In the genomic region with DNA sequence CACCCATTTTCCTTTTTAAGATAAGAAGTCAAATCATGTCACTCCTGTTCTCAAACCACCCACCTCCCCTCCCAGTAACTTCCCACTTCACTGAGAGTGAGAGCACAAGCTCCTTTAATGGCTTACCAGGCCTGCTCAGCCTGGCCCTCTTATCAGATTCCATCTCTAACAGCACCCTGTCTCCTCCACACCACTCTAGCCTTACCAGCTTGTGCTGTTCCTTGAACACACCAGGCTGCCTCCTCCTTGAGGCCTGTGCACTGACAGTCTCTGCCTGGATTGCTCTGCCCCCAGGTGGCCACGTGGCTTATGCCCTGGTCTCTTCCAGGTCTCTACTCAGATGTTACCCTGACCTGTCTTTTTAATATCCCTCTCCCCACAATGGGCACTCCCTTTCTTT, we compare ENCODE assay signal across 9 cellular contexts. TPM values are rescaled to one million over a fixed set of nuclear protein-coding genes. Genes with fewer than 3 reads are reported as not detected.
DNase-seq lines count a peak whose midpoint lies in the region; ATAC-seq, FAIRE-seq and TF ChIP-seq lines count a peak whose summit lies in the region.
"Had no signal": no experiment of that assay in that cellular context is flagged by ENCODE, and none has a peak within 500 bp of the region (broad histone marks: within the 10 kb centered on the region; RNA-seq: fewer than 3 reads in every experiment).

No MANE protein-coding gene starts in this region.

- H3K4me1 ChIP-seq in SJCRH30 (peaks cover 7% of the 10 kb centered on the region; the same call in 1 of the 2 replicates), pancreas (peaks cover 12 to 19% (median 15%) of the 10 kb centered on the region in 3 donors), uterus (peaks cover 0 to 3% of the 10 kb centered on the region in 2 donors)

- intact Hi-C loops in pancreas (cut with DNase I): no loop called here
- intact Hi-C loops in uterus (cut with DNase I; ENCODE audit: low total_unique reads): no loop called here

- TF ChIP-seq CTCF in GM10266 (IDR thresholded peaks at IDR 0.05; ENCODE audit: control insufficient read depth, insufficient read depth, low read depth, missing control alignments) (peak; percentile 45), pancreas (IDR thresholded peaks at IDR 0.05) (no peak), uterus (IDR thresholded peaks at IDR 0.05) (no peak)

- TF ChIP-seq POLR2A in uterus (IDR thresholded peaks at IDR 0.05): no peak

- H3K4me3 ChIP-seq in SJCRH30 (no peak overlapping the region), pancreas (no peak overlapping the region), uterus (no peak overlapping the region)
- H3K4me3 ChIP-seq: skin epidermis had no signal

- no peaks in the 10 kb centered on the region for H3K9me3 ChIP-seq in SJCRH30 (replicated peaks)
- no peaks in the 10 kb centered on the region for H3K9me3 ChIP-seq in pancreas
- no peaks in the 10 kb centered on the region for H3K9me3 ChIP-seq in uterus

- 20 to 30% methylated on average over 1 of the region's 1 CpG for WGBS in pancreas, 2 donors

- H3K27ac ChIP-seq in SJCRH30: no peak overlapping the region
- no peak overlapping the region for H3K27ac ChIP-seq in pancreas
- peak overlapping the region in 1 of 2 donors; percentile 16 for H3K27ac ChIP-seq in uterus

- H3K36me3 ChIP-seq in SJCRH30 (no peaks in the 10 kb centered on the region), pancreas (no peaks in the 10 kb centered on the region), uterus (no peaks in the 10 kb centered on the region)

- no peaks in the 10 kb centered on the region for H3K27me3 ChIP-seq in SJCRH30
- no peaks in the 10 kb centered on the region for H3K27me3 ChIP-seq in pancreas
- no peaks in the 10 kb centered on the region for H3K27me3 ChIP-seq in uterus

- FAIRE-seq in pancreas (lab: Jason Lieb, UNC): no peak

- peak; percentile 42 for DNase-seq in GM10266 (ENCODE audit: extremely low spot score)
- peak; percentile 10 to 23 for DNase-seq in SJCRH30
- DNase-seq in dermis blood vessel endothelial cell: peak; percentile 36
- no peak for DNase-seq in pancreas
- no peak for DNase-seq in uterus
- DNase-seq in pons (ENCODE audit: low spot score): no peak

- ATAC-seq in HG03039 (IDR thresholded peaks at IDR 0.05; ENCODE audit: unreplicated experiment) (peak; percentile 53), pancreas (peak; percentile 31 to 77 (median 64)), HG02970 (IDR thresholded peaks at IDR 0.05; ENCODE audit: low FRiP score, unreplicated experiment) (no peak)

RNA-seq across cellular contexts. Expression of a gene that starts 40.1 kb away (rescaled TPM):
- total RNA-seq in SJCRH30 (2014; rRNA removed; shearing (Covaris generic)): 27.1 and 31.5 TPM in 2 replicates
- total RNA-seq in dermis blood vessel endothelial cell (7.7 and 12.9 TPM in 2 replicates), pancreas (10 to 100 TPM; 23.0 to 59.8 (median 36.0) TPM), uterus (100 to 1,000 TPM in 1 of 4 donors, 10 to 100 TPM in 3; 22.1 to 133 (median 67.5) TPM)
- polyA plus RNA-seq in pancreas: 10 to 100 TPM; 54.8 to 68.4 TPM

Comparison
In these comparisons a context has a peak if more than half of its experiments do, and no peak if none do; other contexts are left out.
1. DNase-seq: peak in GM10266 (single experiment), SJCRH30 (2 of 2) and dermis blood vessel endothelial cell (single experiment); none in pancreas (0 of 6), uterus (0 of 2) and pons (single experiment).